24 cellular contexts compared by ENCODE assay signal in genomic region chr7:107464666-107465065, GRCh38. TPM values are rescaled to one million over a fixed set of nuclear protein-coding genes. Genes with fewer than 3 reads are reported as not detected.
"Had no signal": no experiment of that assay in that cellular context is flagged by ENCODE, and none has a peak within 500 bp of the region (broad histone marks: within the 10 kb centered on the region; RNA-seq: fewer than 3 reads in every experiment).

No MANE protein-coding gene starts in this region.

- H3K9me3 ChIP-seq: MG63, Peyer's patch, SJSA1 had no signal

- H3K4me3 ChIP-seq: MG63, Peyer's patch, SJSA1, SK-N-MC had no signal

- H3K36me3 ChIP-seq: MG63, Peyer's patch, SJSA1 had no signal

- H3K27me3 ChIP-seq: MG63, Peyer's patch, SJSA1 had no signal

- DNase-seq: Karpas-422, KG1, MG63, NCI-H1092, NCI-H1105 treated with DMSO at 0.1 percent for 48 hours, NCI-H1417 treated with DMSO at 0.1 percent for 48 hours, NCI-H146, NCI-H1694 treated with DMSO at 0.1 percent for 48 hours, NCI-H1930, NCI-H2081, NCI-H2107, NCI-H2227 treated with DMSO at 0.1 percent for 48 hours, NCI-H524, NCI-H526 treated with DMSO at 0.1 percent for 48 hours, NCI-H748 treated with DMSO at 0.1 percent for 48 hours, PC-3, Peyer's patch, SHP77 treated with DMSO at 0.1 percent for 48 hours had no signal

- ATAC-seq: PC-3, Right ventricle myocardium inferior had no signal

- H3K4me1 ChIP-seq: Peyer's patch had no signal

- H3K27ac ChIP-seq: Peyer's patch, SJSA1, SK-N-MC had no signal

RNA-seq across cellular contexts. Expression of gene GPR22, which starts 5.2 kb away (rescaled TPM):
- total RNA-seq: HT-29, OCI-LY7, PC-3, Peyer's patch, RPMI7951, SJSA1 had no signal
